In genomic region chr17:8248751-8249607, GRCh38 we compare ENCODE assay signal across 8 cellular contexts. TPM values are rescaled to one million over a fixed set of nuclear protein-coding genes. Genes with fewer than 3 reads are reported as not detected.
DNase-seq lines count a peak whose midpoint lies in the region; ATAC-seq, FAIRE-seq and TF ChIP-seq lines count a peak whose summit lies in the region.

Gene PFAS (plus strand): TSS chr17:8249289. CDS start chr17:8253938, 4,649 bp downstream.

- peak; percentile 35 for DNase-seq in NCI-H2196 treated with DMSO at 0.1 percent for 48 hours (lab: John Stamatoyannopoulos, UW; ENCODE audit: unreplicated experiment)
- peak; percentile 96 for DNase-seq in WTC11 (ENCODE audit: low spot score)
- DNase-seq in bronchial epithelial cell (ENCODE audit: low read depth): peak; percentile 77
- peak; percentile 96 for DNase-seq in iPS-NIHi7 (ENCODE audit: extremely low spot score)
- peak; percentile 93 for DNase-seq in small intestine

- H3K27ac ChIP-seq in 22Rv1 (peak within 1 kb of the TSS; percentile 99), small intestine (ENCODE audit: low read depth in 1 of 2, low read length in 1 of 2) (peak within 1 kb of the TSS; percentile 99 to 100)

- H3K4me3 ChIP-seq in bronchial epithelial cell (ENCODE audit: low read depth, low read length) (peak within 1 kb of the TSS; percentile 87), small intestine (ENCODE audit: low read depth in 1 of 2, low read length in 2 of 2) (peak within 1 kb of the TSS; percentile 57 to 79)

- H3K4me1 ChIP-seq in small intestine (ENCODE audit: control insufficient read depth in 2 of 2, insufficient read depth in 1 of 2, low read depth in 1 of 2, low read length in 1 of 2): no peaks in the 10 kb centered on the region

- H3K4me3 Mint-ChIP-seq in WTC11: peak within 1 kb of the TSS; percentile 97

- H3K27me3 ChIP-seq in bronchial epithelial cell (ENCODE audit: control insufficient read depth, insufficient read depth, low read length) (no peaks in the 10 kb centered on the region), small intestine (ENCODE audit: control insufficient read depth in 2 of 2, insufficient read depth in 2 of 2, low read length in 2 of 2) (no peaks in the 10 kb centered on the region)

- WGBS in small intestine, 3 donors: 0% methylated on average over 58 of the region's 58 CpGs

- H3K36me3 Mint-ChIP-seq in WTC11: peaks cover 14% of the 10 kb centered on the region

- ATAC-seq in GM18519 (IDR thresholded peaks at IDR 0.05; ENCODE audit: low FRiP score, unreplicated experiment) (peak; percentile 36), HG03139 (IDR thresholded peaks at IDR 0.05; ENCODE audit: unreplicated experiment) (peak; percentile 39), WTC11 (peak; percentile 44)

- no peaks in the 10 kb centered on the region for H3K9me3 ChIP-seq in small intestine (ENCODE audit: control insufficient read depth, low read depth)

- H3K27ac Mint-ChIP-seq in WTC11: peak within 1 kb of the TSS; percentile 99

- peaks cover 17% of the 10 kb centered on the region for H3K4me1 Mint-ChIP-seq in WTC11

- H3K36me3 ChIP-seq in bronchial epithelial cell (ENCODE audit: control insufficient read depth, insufficient read depth, low read length) (peaks cover 4% of the 10 kb centered on the region), small intestine (ENCODE audit: control insufficient read depth in 2 of 2, insufficient read depth in 2 of 2, low read length in 2 of 2) (no peaks in the 10 kb centered on the region)

- TF ChIP-seq CTCF in 22Rv1 (IDR thresholded peaks at IDR 0.05): no peak
- TF ChIP-seq CTCF in WTC11 (IDR thresholded peaks at IDR 0.05): no peak
- TF ChIP-seq CTCF in bronchial epithelial cell (IDR thresholded peaks at IDR 0.05; ENCODE audit: insufficient read depth, low read length, severe bottlenecking): no peak

- H3K27me3 Mint-ChIP-seq in WTC11 (ENCODE audit: low read depth): no peaks in the 10 kb centered on the region

- POLR2A ChIA-PET in WTC11 (lab: Charles Lee): interaction anchor here (0.8 to 4.7 kb wide), 10 partner anchors 22 to 127 kb away, joined by 3 to 31 read pairs (median 6); partner anchors contain the start of genes PER1, RANGRF and SLC25A35

- CTCF ChIA-PET in WTC11 (lab: Charles Lee): interaction anchor here (0.8 to 2.8 kb wide), 5 partner anchors 26 to 161 kb away, joined by 4 to 12 read pairs (median 7); no protein-coding TSS in a partner anchor

- no peak for FAIRE-seq in bronchial epithelial cell (lab: Jason Lieb, UNC)
- no peak for FAIRE-seq in small intestine (lab: Jason Lieb, UNC)

- H3K9me3 Mint-ChIP-seq in WTC11: 0 out of 2 replicates have a peak, but pooled peaks cover 8% of the 10 kb centered on the region

TF ChIP-seq in WTC11, 78 proteins besides CTCF, POLR2A, EP300 and RAD21 (continues in another document):
- TF ChIP-seq NFE2L1 (CRISPR knock-in tag; IDR thresholded peaks at IDR 0.05) (no peak; the same call in 1 of the 2 replicates), HMGXB4 (CRISPR knock-in tag; IDR thresholded peaks at IDR 0.05) (peak; percentile 63; the same call in 1 of the 2 replicates), KAT7 (CRISPR knock-in tag; IDR thresholded peaks at IDR 0.05; ENCODE audit: borderline replicate concordance) (peak; percentile 53; the same call in 1 of the 2 replicates), ESRRA (CRISPR knock-in tag; IDR thresholded peaks at IDR 0.05; ENCODE audit: borderline replicate concordance) (no peak), JUN (CRISPR knock-in tag; IDR thresholded peaks at IDR 0.05) (no peak), SP1 (CRISPR knock-in tag; conservative IDR thresholded peaks at IDR 0.05) (peak; percentile 84), FOXK1 (CRISPR knock-in tag; IDR thresholded peaks at IDR 0.05) (peak; percentile 93; the same call in 1 of the 2 replicates), CREM (CRISPR knock-in tag; IDR thresholded peaks at IDR 0.05) (peak; percentile 99), MAX (CRISPR knock-in tag; IDR thresholded peaks at IDR 0.05) (peak; percentile 97), ZNF512 (CRISPR knock-in tag; IDR thresholded peaks at IDR 0.05; ENCODE audit: borderline replicate concordance) (no peak), ZNF317 (CRISPR knock-in tag; IDR thresholded peaks at IDR 0.05; ENCODE audit: borderline replicate concordance, low read depth) (no peak), FOXP4 (CRISPR knock-in tag; IDR thresholded peaks at IDR 0.05) (peak; percentile 15; the same call in 1 of the 2 replicates), MXD4 (CRISPR knock-in tag; IDR thresholded peaks at IDR 0.05; ENCODE audit: borderline replicate concordance) (no peak), USF2 (CRISPR knock-in tag; IDR thresholded peaks at IDR 0.05) (peak; percentile 48), FOXP1 (CRISPR knock-in tag; IDR thresholded peaks at IDR 0.05; ENCODE audit: borderline replicate concordance) (peak; percentile 58; the same call in 1 of the 2 replicates), GABPB1 (CRISPR knock-in tag; IDR thresholded peaks at IDR 0.05) (peak; percentile 84), ZNF232 (CRISPR knock-in tag; IDR thresholded peaks at IDR 0.05) (no peak; the same call in 1 of the 2 replicates)

RNA-seq across cellular contexts. Expression of gene PFAS, which starts in this region (rescaled TPM):
- total RNA-seq in WTC11 (2021) (229 to 246 TPM (median 229 TPM) in 3 replicates), bronchial epithelial cell (5.8 and 9.5 TPM in 2 replicates)
- polyA plus RNA-seq in small intestine: 10 to 100 TPM in 2 of 3 donors, 1 to 10 TPM in 1; 6.9 to 16.9 (median 10.3) TPM

Comparison
In these comparisons a context has a peak if more than half of its experiments do, and no peak if none do; other contexts are left out.
1. Peak in every context shown above with its lines: DNase-seq, ATAC-seq, H3K4me3 ChIP-seq and H3K27ac ChIP-seq.
2. RNA of gene PFAS (total RNA-seq): 229 to 246 TPM in WTC11; 5.8 to 9.5 TPM in bronchial epithelial cell; every median in the first group is over 10 times any median in the second.
3. DNase-seq: peak in every context shown above with its lines; median percentile 96 in WTC11; 96 in iPS-NIHi7; 93 in small intestine; 77 in bronchial epithelial cell; 35 in NCI-H2196 treated with DMSO at 0.1 percent for 48 hours.